Comparison of ENCODE assay signal across 36 cellular contexts in the genomic region with DNA sequence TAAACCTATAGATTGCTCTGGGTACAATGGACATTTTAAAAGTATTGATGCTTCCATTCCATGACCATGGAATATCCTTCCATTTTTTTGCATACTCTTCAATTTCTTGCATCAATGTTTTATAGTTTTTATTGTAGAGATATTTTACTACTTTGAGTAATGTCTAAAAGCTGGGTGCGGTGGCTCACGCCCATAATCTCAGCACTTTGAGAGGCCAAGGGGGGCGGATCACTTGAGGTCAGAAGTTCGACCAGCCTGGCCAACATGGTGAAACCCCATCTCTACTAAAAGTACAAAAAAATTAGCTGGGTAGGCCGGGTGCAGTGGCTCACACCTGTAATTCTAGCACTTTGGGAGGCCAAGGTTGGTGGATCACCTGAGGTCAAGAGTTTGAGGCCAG.
"Had no signal": no experiment of that assay in that cellular context is flagged by ENCODE, and none has a peak within 500 bp of the region (broad histone marks: within the 10 kb centered on the region; RNA-seq: fewer than 3 reads in every experiment).

No MANE protein-coding gene starts in this region.

- H3K4me3 ChIP-seq: adrenal gland, body of pancreas, breast epithelium had no signal

- H3K27ac ChIP-seq: adrenal gland, body of pancreas, brain microvascular endothelial cell, breast epithelium, VCaP had no signal

- FAIRE-seq: astrocyte, TTC549 had no signal

- DNase-seq: activated B cell treated with CpG ODN at 0.5 μM for 24 hours; activated CD4-positive, alpha-beta memory T cell treated with anti-CD3 and anti-CD28 coated beads for 36 hours; activated CD4-positive, alpha-beta T cell treated with anti-CD3 and anti-CD28 coated beads for 4 hours; activated CD4-positive, alpha-beta T cell treated with anti-CD3 and anti-CD28 coated beads, Interleukin-2, amount 10 ng/mL, durations not matched to agents 24 days and 14 days; activated CD4-positive, alpha-beta T cell treated with anti-CD3 and anti-CD28 coated beads, Interleukin-2, amount 50 U/mL, for 1 hour; activated CD4-positive, alpha-beta T cell treated with anti-CD3 and anti-CD28 coated beads, Interleukin-2, amount 50 U/mL, for 4 hours; activated CD4-positive, CD25-positive, alpha-beta regulatory T cell treated with anti-CD3 and anti-CD28 coated beads, Interleukin-2, amount 50 U/mL, for 72 hours; activated CD8-positive, alpha-beta memory T cell treated with anti-CD3 and anti-CD28 coated beads, Interleukin-2, amount 50 U/mL, for 4 hours; activated CD8-positive, alpha-beta T cell treated with anti-CD3 and anti-CD28 coated beads for 36 hours; activated effector memory CD4-positive, alpha-beta T cell treated with anti-CD3 and anti-CD28 coated beads, Interleukin-2, amount 50 U/mL, for 16 hours; activated gamma-delta T cell treated with Interleukin-2 at 50 U/mL for 16 hours; activated naive CD4-positive, alpha-beta T cell; activated naive CD4-positive, alpha-beta T cell treated with anti-CD3 and anti-CD28 coated beads for 36 hours; activated naive CD4-positive, alpha-beta T cell treated with anti-CD3 and anti-CD28 coated beads, Interleukin-2, amount 50 U/mL, for 16 hours; activated naive CD8-positive, alpha-beta T cell treated with anti-CD3 and anti-CD28 coated beads for 36 hours; activated T-cell treated with anti-CD3 and anti-CD28 coated beads for 4 hours; activated T-cell treated with anti-CD3 and anti-CD28 coated beads, Interleukin-2, amount 50 U/mL, for 1 hour; activated T-cell treated with anti-CD3 and anti-CD28 coated beads, Interleukin-2, amount 50 U/mL, for 4 hours; activated T-cell treated with anti-CD3 and anti-CD28 coated beads, Interleukin-2, amount 50 U/mL, for 72 hours; adrenal gland; amniotic stem cell; aorta; body of pancreas; brain microvascular endothelial cell; central memory CD4-positive, alpha-beta T cell; T-cell; T-helper 17 cell; T-helper 9 cell had no signal

- ATAC-seq: activated CD8-positive, alpha-beta T cell treated with anti-CD3 and anti-CD28 coated beads for 36 hours; activated naive CD4-positive, alpha-beta T cell treated with anti-CD3 and anti-CD28 coated beads, Interleukin-2, amount 50 U/mL, for 72 hours; activated T-cell treated with anti-CD3 and anti-CD28 coated beads, Interleukin-2, amount 50 U/mL, for 4 hours; activated T-cell treated with anti-CD3 and anti-CD28 coated beads, Interleukin-2, amount 50 U/mL, for 72 hours; activated T-helper 17 cell treated with anti-CD3 and anti-CD28 coated beads, Interleukin-2, amount 50 U/mL, for 72 hours; body of pancreas; T-cell; T-helper 17 cell had no signal

- H3K9me3 ChIP-seq: adrenal gland, breast epithelium had no signal

- H3K4me1 ChIP-seq: adrenal gland, body of pancreas, breast epithelium had no signal

- H3K4me1 Mint-ChIP-seq: activated B cell treated with CpG ODN at 0.5 μM for 24 hours had no signal

- H3K27me3 ChIP-seq: adrenal gland, body of pancreas, brain microvascular endothelial cell, breast epithelium had no signal

- H3K27me3 Mint-ChIP-seq: activated B cell treated with CpG ODN at 0.5 μM for 24 hours; activated CD4-positive, alpha-beta memory T cell treated with anti-CD3 and anti-CD28 coated beads for 36 hours; activated CD4-positive, alpha-beta T cell treated with anti-CD3 and anti-CD28 coated beads, Interleukin-2, amount 10 ng/mL, durations not matched to agents 24 days and 14 days; activated CD8-positive, alpha-beta T cell treated with anti-CD3 and anti-CD28 coated beads for 36 hours; activated naive CD8-positive, alpha-beta T cell treated with anti-CD3 and anti-CD28 coated beads for 36 hours; activated T-helper 17 cell treated with anti-CD3 and anti-CD28 coated beads, Interleukin-2, amount 50 U/mL, for 72 hours; T-cell; T-helper 17 cell had no signal

- H3K36me3 ChIP-seq: adrenal gland, breast epithelium had no signal

- H3K4me3 Mint-ChIP-seq: activated B cell treated with CpG ODN at 0.5 μM for 24 hours; activated CD4-positive, alpha-beta memory T cell treated with anti-CD3 and anti-CD28 coated beads for 36 hours; activated CD4-positive, alpha-beta T cell treated with anti-CD3 and anti-CD28 coated beads, Interleukin-2, amount 10 ng/mL, durations not matched to agents 24 days and 14 days; activated CD8-positive, alpha-beta T cell treated with anti-CD3 and anti-CD28 coated beads for 36 hours; activated naive CD4-positive, alpha-beta T cell treated with anti-CD3 and anti-CD28 coated beads for 36 hours; activated naive CD8-positive, alpha-beta T cell treated with anti-CD3 and anti-CD28 coated beads for 36 hours; activated T-cell treated with anti-CD3 and anti-CD28 coated beads, Interleukin-2, amount 50 U/mL, for 4 hours; activated T-cell treated with anti-CD3 and anti-CD28 coated beads, Interleukin-2, amount 50 U/mL, for 72 hours; activated T-helper 1 cell treated with anti-CD3 and anti-CD28 coated beads, Interleukin-12 subunit alpha, Interleukin-12 subunit beta, Interleukin-2, Interleukin-4 antibody, amounts not matched to agents 30 ng/mL and 10 ng/mL and 1 ng/mL, durations not matched to agents 14 hours and 24 hours and 36 hours; activated T-helper 17 cell treated with anti-CD3 and anti-CD28 coated beads, Interleukin-2, amount 50 U/mL, for 72 hours; T-cell; T-helper 17 cell; T-helper 2 cell treated with Interferon-gamma antibody and Interleukin-4, amounts not matched to agents 5 μg/mL and 100 μg/mL, for 36 hours had no signal

- H3K27ac Mint-ChIP-seq: activated B cell treated with CpG ODN at 0.5 μM for 24 hours; activated CD4-positive, alpha-beta memory T cell treated with anti-CD3 and anti-CD28 coated beads for 36 hours; activated CD4-positive, alpha-beta T cell treated with anti-CD3 and anti-CD28 coated beads, Interleukin-2, amount 10 ng/mL, durations not matched to agents 24 days and 14 days; activated CD8-positive, alpha-beta T cell treated with anti-CD3 and anti-CD28 coated beads for 36 hours; activated naive CD4-positive, alpha-beta T cell treated with anti-CD3 and anti-CD28 coated beads for 36 hours; activated naive CD8-positive, alpha-beta T cell treated with anti-CD3 and anti-CD28 coated beads for 36 hours; activated T-cell treated with anti-CD3 and anti-CD28 coated beads, Interleukin-2, amount 50 U/mL, for 72 hours; activated T-helper 1 cell treated with anti-CD3 and anti-CD28 coated beads, Interleukin-12 subunit alpha, Interleukin-12 subunit beta, Interleukin-2, Interleukin-4 antibody, amounts not matched to agents 30 ng/mL and 10 ng/mL and 1 ng/mL, durations not matched to agents 14 hours and 24 hours and 36 hours; activated T-helper 17 cell treated with anti-CD3 and anti-CD28 coated beads, Interleukin-2, amount 50 U/mL, for 72 hours; T-cell; T-helper 17 cell; T-helper 2 cell treated with Interferon-gamma antibody and Interleukin-4, amounts not matched to agents 5 μg/mL and 100 μg/mL, for 36 hours had no signal

- H3K9me3 Mint-ChIP-seq: activated B cell treated with CpG ODN at 0.5 μM for 24 hours; activated CD4-positive, alpha-beta memory T cell treated with anti-CD3 and anti-CD28 coated beads for 36 hours; activated CD8-positive, alpha-beta T cell treated with anti-CD3 and anti-CD28 coated beads for 36 hours; activated naive CD4-positive, alpha-beta T cell treated with anti-CD3 and anti-CD28 coated beads for 36 hours; activated T-cell treated with anti-CD3 and anti-CD28 coated beads, Interleukin-2, amount 50 U/mL, for 4 hours; activated T-helper 17 cell treated with anti-CD3 and anti-CD28 coated beads, Interleukin-2, amount 50 U/mL, for 72 hours; T-cell had no signal
